24 cellular contexts compared by ENCODE assay signal in the genomic region with DNA sequence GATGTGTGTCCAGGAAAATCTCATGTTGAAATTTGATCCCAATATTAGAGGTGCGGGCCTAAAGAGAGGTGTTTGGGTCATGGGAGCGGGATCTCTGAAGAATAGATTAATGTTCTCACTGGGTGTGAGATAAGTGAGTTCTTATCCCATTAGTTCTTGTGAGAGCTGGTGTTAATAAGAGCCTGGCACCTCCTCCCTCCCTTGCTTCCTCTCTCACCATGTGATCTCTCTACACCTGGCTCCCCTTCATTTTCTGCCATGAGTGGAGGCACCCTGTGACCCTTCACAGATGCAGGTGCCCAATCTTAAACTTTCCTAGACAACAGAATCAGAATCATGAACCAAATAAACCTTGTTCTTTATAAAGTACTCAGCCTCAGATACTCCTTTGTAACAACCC.
"Had no signal": no experiment of that assay in that cellular context is flagged by ENCODE, and none has a peak within 500 bp of the region (broad histone marks: within the 10 kb centered on the region; RNA-seq: fewer than 3 reads in every experiment).

No MANE protein-coding gene starts in this region.

- H3K36me3 Mint-ChIP-seq: WTC11 had no signal

- H3K4me3 Mint-ChIP-seq: activated CD4-positive, alpha-beta T cell treated with anti-CD3 and anti-CD28 coated beads for 36 hours; activated naive CD8-positive, alpha-beta T cell treated with anti-CD3 and anti-CD28 coated beads, Interleukin-2, amount 10 ng/mL, durations not matched to agents 7 days and 5 days; activated T-cell treated with anti-CD3 and anti-CD28 coated beads, Interleukin-2, amount 50 U/mL, for 24 hours; mesothelial cell of epicardium; nephron; stimulated activated naive CD8-positive, alpha-beta T cell treated with anti-CD3 and anti-CD28 coated beads, Interleukin-15, amount 100 ng/mL, for 72 hours; WTC11 had no signal

- H3K9me3 Mint-ChIP-seq: activated naive CD8-positive, alpha-beta T cell treated with anti-CD3 and anti-CD28 coated beads, Interleukin-2, amount 10 ng/mL, durations not matched to agents 7 days and 5 days; activated T-cell treated with anti-CD3 and anti-CD28 coated beads, Interleukin-2, amount 50 U/mL, for 24 hours; activated T-helper 2 cell treated with anti-CD3 and anti-CD28 coated beads, Interferon-gamma antibody, Interleukin-2, Interleukin-4, amounts not matched to agents 10 μg/mL and 5 μg/mL and 100 μg/mL, durations not matched to agents 14 hours and 24 hours and 36 hours; mesothelial cell of epicardium; nephron; stimulated activated naive CD8-positive, alpha-beta T cell treated with anti-CD3 and anti-CD28 coated beads, Interleukin-15, amount 100 ng/mL, for 72 hours; WTC11 had no signal

- H3K4me1 Mint-ChIP-seq: nephron had no signal

- H3K27ac ChIP-seq: heart right ventricle, lower lobe of right lung, pancreas, psoas muscle, tibial nerve had no signal

- H3K27me3 Mint-ChIP-seq: activated CD4-positive, alpha-beta T cell treated with anti-CD3 and anti-CD28 coated beads for 36 hours; activated naive CD8-positive, alpha-beta T cell treated with anti-CD3 and anti-CD28 coated beads, Interleukin-2, amount 10 ng/mL, durations not matched to agents 7 days and 5 days; activated T-cell treated with anti-CD3 and anti-CD28 coated beads, Interleukin-2, amount 50 U/mL, for 24 hours; stimulated activated naive CD8-positive, alpha-beta T cell treated with anti-CD3 and anti-CD28 coated beads, Interleukin-15, amount 100 ng/mL, for 72 hours had no signal

- H3K27ac Mint-ChIP-seq: activated CD4-positive, alpha-beta T cell treated with anti-CD3 and anti-CD28 coated beads for 36 hours; activated naive CD8-positive, alpha-beta T cell treated with anti-CD3 and anti-CD28 coated beads, Interleukin-2, amount 10 ng/mL, durations not matched to agents 7 days and 5 days; activated T-cell treated with anti-CD3 and anti-CD28 coated beads, Interleukin-2, amount 50 U/mL, for 24 hours; activated T-helper 2 cell treated with anti-CD3 and anti-CD28 coated beads, Interferon-gamma antibody, Interleukin-2, Interleukin-4, amounts not matched to agents 10 μg/mL and 5 μg/mL and 100 μg/mL, durations not matched to agents 14 hours and 24 hours and 36 hours; mesothelial cell of epicardium; nephron; stimulated activated naive CD8-positive, alpha-beta T cell treated with anti-CD3 and anti-CD28 coated beads, Interleukin-15, amount 100 ng/mL, for 72 hours; WTC11 had no signal

- H3K9me3 ChIP-seq: heart right ventricle, lower lobe of right lung, pancreas, psoas muscle, right atrium auricular region, tibial nerve had no signal

- ATAC-seq: activated CD4-positive, alpha-beta T cell treated with anti-CD3 and anti-CD28 coated beads for 36 hours; heart right ventricle; lower lobe of right lung; pancreas; psoas muscle; stimulated activated naive CD8-positive, alpha-beta T cell treated with anti-CD3 and anti-CD28 coated beads, Interleukin-15, amount 100 ng/mL, for 72 hours; WTC11 had no signal

- H3K27me3 ChIP-seq: heart right ventricle, pancreas, right atrium auricular region, tibial nerve had no signal

- DNase-seq: activated CD4-positive, alpha-beta T cell treated with anti-CD3 and anti-CD28 coated beads for 36 hours; activated CD4-positive, alpha-beta T cell treated with anti-CD3 and anti-CD28 coated beads, Interleukin-2, amount 50 U/mL, for 4 hours; activated CD8-positive, alpha-beta memory T cell treated with anti-CD3 and anti-CD28 coated beads for 24 hours; activated CD8-positive, alpha-beta memory T cell treated with anti-CD3 and anti-CD28 coated beads, Interleukin-2, amount 50 U/mL, for 4 hours; activated naive CD4-positive, alpha-beta T cell; activated naive CD8-positive, alpha-beta T cell treated with anti-CD3 and anti-CD28 coated beads, Interleukin-2, amount 10 ng/mL, durations not matched to agents 7 days and 5 days; activated T-cell treated with anti-CD3 and anti-CD28 coated beads, Interleukin-2, amount 50 U/mL, for 24 hours; amniotic stem cell; cortex of kidney; heart right ventricle; islet precursor cell; left cardiac atrium; lower lobe of right lung; pancreas; psoas muscle; stimulated activated CD4-positive, alpha-beta T cell treated with anti-CD3 and anti-CD28 coated beads, Interleukin-4, amount 100 ng/mL, for 24 hours; stimulated activated naive CD8-positive, alpha-beta T cell treated with anti-CD3 and anti-CD28 coated beads, Interleukin-15, amount 100 ng/mL, for 72 hours; T1000 had no signal
